30 cellular contexts compared by ENCODE assay signal in the genomic region with DNA sequence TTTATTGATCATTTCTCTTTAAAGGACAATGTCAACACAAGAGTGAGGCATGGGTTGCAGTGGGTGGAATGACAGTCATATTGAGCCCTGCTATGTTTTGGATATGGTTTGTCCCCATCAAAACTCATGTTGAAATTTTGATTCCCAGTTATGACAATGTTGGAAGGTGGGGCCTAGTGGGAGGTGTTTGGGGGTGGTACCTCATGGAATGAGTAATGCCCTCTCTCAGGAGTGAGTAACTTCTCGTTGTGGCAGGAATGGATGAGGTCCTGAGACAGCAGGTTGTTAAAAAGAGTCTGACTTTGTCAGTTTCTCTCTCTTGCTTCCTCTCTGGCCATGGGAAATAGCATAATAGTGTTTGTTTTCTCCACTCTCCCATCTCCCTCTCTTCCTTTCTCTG.
"Had no signal": no experiment of that assay in that cellular context is flagged by ENCODE, and none has a peak within 500 bp of the region (broad histone marks: within the 10 kb centered on the region; RNA-seq: fewer than 3 reads in every experiment).

No MANE protein-coding gene starts in this region.

- ATAC-seq: activated CD4-positive, alpha-beta T cell treated with anti-CD3 and anti-CD28 coated beads for 36 hours; activated CD4-positive, CD25-positive, alpha-beta regulatory T cell treated with anti-CD3 and anti-CD28 coated beads, Interleukin-2, amount 50 U/mL, for 24 hours; activated CD8-positive, alpha-beta memory T cell treated with anti-CD3 and anti-CD28 coated beads, Interleukin-2, amount 10 ng/mL, durations not matched to agents 7 days and 5 days; activated CD8-positive, alpha-beta T cell treated with anti-CD3 and anti-CD28 coated beads, Interleukin-2, amount 10 ng/mL, durations not matched to agents 7 days and 5 days; activated naive CD8-positive, alpha-beta T cell treated with anti-CD3 and anti-CD28 coated beads, Interleukin-2, amount 50 U/mL, for 24 hours; WTC11 had no signal

- H3K4me3 ChIP-seq: ascending aorta, cardiac muscle cell had no signal

- DNase-seq: activated CD4-positive, alpha-beta memory T cell treated with anti-CD3 and anti-CD28 coated beads, Interleukin-2, amount 10 ng/mL, durations not matched to agents 7 days and 5 days; activated CD4-positive, alpha-beta T cell treated with anti-CD3 and anti-CD28 coated beads for 1 hour; activated CD4-positive, alpha-beta T cell treated with anti-CD3 and anti-CD28 coated beads for 36 hours; activated CD4-positive, alpha-beta T cell treated with anti-CD3 and anti-CD28 coated beads for 48 hours; activated CD4-positive, alpha-beta T cell treated with anti-CD3 and anti-CD28 coated beads, Interleukin-2, amount 10 ng/mL, durations not matched to agents 7 days and 5 days; activated CD4-positive, alpha-beta T cell treated with anti-CD3 and anti-CD28 coated beads, Interleukin-2, amount 50 U/mL, for 48 hours; activated CD4-positive, CD25-positive, alpha-beta regulatory T cell; activated CD8-positive, alpha-beta memory T cell treated with anti-CD3 and anti-CD28 coated beads for 24 hours; activated CD8-positive, alpha-beta memory T cell treated with anti-CD3 and anti-CD28 coated beads, Interleukin-2, amount 10 ng/mL, durations not matched to agents 7 days and 5 days; activated CD8-positive, alpha-beta memory T cell treated with anti-CD3 and anti-CD28 coated beads, Interleukin-2, amount 50 U/mL, for 48 hours; activated CD8-positive, alpha-beta T cell treated with anti-CD3 and anti-CD28 coated beads, Interleukin-2, amount 10 ng/mL, durations not matched to agents 7 days and 5 days; activated effector memory CD4-positive, alpha-beta T cell treated with Interleukin-2 at 50 U/mL for 16 hours; activated gamma-delta T cell; activated naive CD4-positive, alpha-beta T cell treated with anti-CD3 and anti-CD28 coated beads, Interleukin-2, amount 10 ng/mL, durations not matched to agents 7 days and 5 days; activated naive CD4-positive, alpha-beta T cell treated with Interleukin-2 at 50 U/mL for 16 hours; activated naive CD8-positive, alpha-beta T cell treated with anti-CD3 and anti-CD28 coated beads, Interleukin-2, amount 10 ng/mL, durations not matched to agents 7 days and 5 days; activated naive CD8-positive, alpha-beta T cell treated with anti-CD3 and anti-CD28 coated beads, Interleukin-2, amount 50 U/mL, for 24 hours; activated T-cell treated with anti-CD3 and anti-CD28 coated beads, Interleukin-2, amount 50 U/mL, for 24 hours; activated T-cell treated with anti-CD3 and anti-CD28 coated beads, Interleukin-2, amount 50 U/mL, for 48 hours; amygdala; anterior cingulate cortex; cerebellar nuclear complex; T-helper 1 cell; T-helper 2 cell; T-helper 9 cell; WERI-Rb-1 had no signal
